In the genomic region with DNA sequence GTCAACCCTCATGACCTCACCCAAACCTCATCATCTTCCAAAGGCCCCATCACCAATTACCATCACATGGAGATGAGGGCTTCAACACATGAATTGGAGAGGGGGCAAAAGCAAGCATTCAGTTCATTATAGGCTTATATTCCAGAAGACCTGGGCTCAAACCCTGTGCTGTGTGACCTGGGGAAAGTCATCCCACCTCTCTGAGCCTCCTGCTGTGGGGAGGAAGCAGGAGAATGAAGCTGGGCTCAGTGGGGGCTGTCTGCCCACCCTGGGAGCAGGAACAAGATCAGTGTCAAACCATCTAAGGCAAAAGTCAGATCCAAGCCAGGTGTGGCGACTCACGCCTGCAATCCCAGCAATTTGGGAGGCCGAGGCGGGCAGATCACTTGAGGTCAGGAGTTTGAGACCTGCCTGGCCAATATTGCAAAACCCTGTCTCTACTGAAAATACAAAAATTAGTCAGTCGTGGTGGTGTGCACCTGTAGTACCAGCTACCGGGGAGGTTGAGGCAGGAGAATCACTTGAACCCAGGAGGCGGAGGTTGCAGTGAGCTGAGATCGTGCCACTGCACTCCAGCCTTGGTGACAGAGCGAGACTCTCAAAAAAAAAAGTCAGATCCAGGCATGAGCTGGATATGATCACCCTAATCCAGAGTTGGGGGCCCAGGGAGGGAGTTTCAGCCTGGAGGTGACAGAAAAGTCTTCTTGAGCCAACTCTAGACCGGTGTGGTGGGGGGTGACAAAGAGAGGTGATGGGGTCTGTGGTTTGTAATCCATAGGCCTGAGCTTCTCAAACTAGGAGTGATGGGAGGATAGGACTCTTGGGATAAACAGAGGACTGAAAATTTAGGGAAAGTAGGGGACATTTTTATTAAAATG, we compare ENCODE assay signal across 10 cellular contexts. TPM values are rescaled to one million over a fixed set of nuclear protein-coding genes. Genes with fewer than 3 reads are reported as not detected.
DNase-seq lines count a peak whose midpoint lies in the region; ATAC-seq, FAIRE-seq and TF ChIP-seq lines count a peak whose summit lies in the region.
"Had no signal": no experiment of that assay in that cellular context is flagged by ENCODE, and none has a peak within 500 bp of the region (broad histone marks: within the 10 kb centered on the region; RNA-seq: fewer than 3 reads in every experiment).

No MANE protein-coding gene starts in this region.

- H3K27me3 ChIP-seq in HepG2 (ENCODE audit: control insufficient read depth in 1 of 2, insufficient read depth in 2 of 2, low read length in 2 of 2) (no peaks in the 10 kb centered on the region), brain microvascular endothelial cell (replicated peaks) (no peaks in the 10 kb centered on the region)

- H3K4me3 ChIP-seq in HepG2 (replicated peaks in 1 of 3; ENCODE audit: insufficient read depth in 1 of 3, low read depth in 2 of 3, low read length in 3 of 3), result no peak overlapping the region; a peak in 1 of 6 replicates
- H3K4me3 ChIP-seq in brain microvascular endothelial cell (ENCODE audit: low read depth, low read length), result no peak overlapping the region

- peaks cover 16% of the 10 kb centered on the region for H3K36me3 Mint-ChIP-seq in activated CD4-positive, alpha-beta T cell treated with anti-CD3 and anti-CD28 coated beads for 36 hours (ENCODE audit: low read depth)
- H3K36me3 Mint-ChIP-seq in activated T-helper 2 cell treated with anti-CD3 and anti-CD28 coated beads, Interferon-gamma antibody, Interleukin-2, Interleukin-4, amounts not matched to agents 10 μg/mL and 5 μg/mL and 100 μg/mL, durations not matched to agents 14 hours and 24 hours and 36 hours (ENCODE audit: low read depth), result peaks cover 30% of the 10 kb centered on the region

- TF ChIP-seq CTCF in HepG2 (CRISPR knock-in tag; IDR thresholded peaks at IDR 0.05) (no peak), brain microvascular endothelial cell (IDR thresholded peaks at IDR 0.05; ENCODE audit: low read depth, low read length, missing control alignments) (no peak)

- POLR2A ChIA-PET in activated CD4-positive, alpha-beta T cell treated with anti-CD3 and anti-CD28 coated beads for 36 hours (lab: Charles Lee), result interaction anchor here (0.5 to 1.3 kb wide), 3 partner anchors 16 to 766 kb away, joined by 3 to 9 read pairs (median 3); a partner anchor contains a TSS
- POLR2A ChIA-PET in HepG2 (lab: Yijun Ruan, JAX), result interaction anchor here (1.3 to 5.7 kb wide), 6 partner anchors 10 to 110 kb away, joined by 4 to 66 read pairs (median 6); a partner anchor contains a TSS

- peaks cover 86% of the 10 kb centered on the region for H3K4me1 ChIP-seq in HepG2 (ENCODE audit: insufficient read depth, low read length)

- TF ChIP-seq POLR2A in HepG2 (IDR thresholded peaks at IDR 0.05; ENCODE audit: insufficient read depth in 1 of 2, low read depth in 2 of 2, low read length in 2 of 2), result no peak

- ATAC-seq in activated CD4-positive, alpha-beta T cell treated with anti-CD3 and anti-CD28 coated beads for 36 hours, result no peak
- no peak for ATAC-seq in HepG2
- ATAC-seq: PC-3 had no signal

- 76% methylated on average over 9 of the region's 10 CpGs for WGBS in HepG2 (ENCODE audit: low lambda C conversion rate)

- H3K9ac ChIP-seq in HepG2 (ENCODE audit: insufficient read depth, low read depth, low read length), result no peak overlapping the region

- peak overlapping the region; percentile 99 for H3K4me3 Mint-ChIP-seq in activated CD4-positive, alpha-beta T cell treated with anti-CD3 and anti-CD28 coated beads for 36 hours
- H3K4me3 Mint-ChIP-seq in activated T-helper 2 cell treated with anti-CD3 and anti-CD28 coated beads, Interferon-gamma antibody, Interleukin-2, Interleukin-4, amounts not matched to agents 10 μg/mL and 5 μg/mL and 100 μg/mL, durations not matched to agents 14 hours and 24 hours and 36 hours (ENCODE audit: low read depth), result peak overlapping the region; percentile 90

- TF ChIP-seq EP300 in HepG2 (IDR thresholded peaks at IDR 0.05; ENCODE audit: low read depth in 2 of 2, low read length in 2 of 2), result no peak
- no peak for TF ChIP-seq EP300 in HepG2 (CRISPR knock-in tag; IDR thresholded peaks at IDR 0.05; ENCODE audit: borderline replicate concordance)

- peak overlapping the region; percentile 91 for H3K27ac Mint-ChIP-seq in activated CD4-positive, alpha-beta T cell treated with anti-CD3 and anti-CD28 coated beads for 36 hours
- H3K27ac Mint-ChIP-seq in activated T-helper 2 cell treated with anti-CD3 and anti-CD28 coated beads, Interferon-gamma antibody, Interleukin-2, Interleukin-4, amounts not matched to agents 10 μg/mL and 5 μg/mL and 100 μg/mL, durations not matched to agents 14 hours and 24 hours and 36 hours, result peak overlapping the region; percentile 89

- intact Hi-C loops in activated CD4-positive, alpha-beta T cell treated with anti-CD3 and anti-CD28 coated beads for 36 hours (cut with DNase I, micrococcal nuclease), result loop anchor here in 1 of 2 experiments (5.0 to 10.0 kb wide), 7 partner anchors 513 to 1700 kb away; a partner anchor contains a TSS
- intact Hi-C loops in activated T-helper 2 cell treated with anti-CD3 and anti-CD28 coated beads, Interferon-gamma antibody, Interleukin-2, Interleukin-4, amounts not matched to agents 10 μg/mL and 5 μg/mL and 100 μg/mL, durations not matched to agents 14 hours and 24 hours and 36 hours (cut with micrococcal nuclease), result loop anchor here (5.0 to 10.0 kb wide), 3 partner anchors 237 to 610 kb away; a partner anchor contains a TSS
- intact Hi-C loops in HepG2 (cut with micrococcal nuclease; ENCODE audit: unreplicated experiment), result no loop called here

- no peak for TF ChIP-seq RAD21 in HepG2 (CRISPR knock-in tag; IDR thresholded peaks at IDR 0.05)

- no peaks in the 10 kb centered on the region for H3K27me3 Mint-ChIP-seq in activated CD4-positive, alpha-beta T cell treated with anti-CD3 and anti-CD28 coated beads for 36 hours
- no peaks in the 10 kb centered on the region for H3K27me3 Mint-ChIP-seq in activated T-helper 2 cell treated with anti-CD3 and anti-CD28 coated beads, Interferon-gamma antibody, Interleukin-2, Interleukin-4, amounts not matched to agents 10 μg/mL and 5 μg/mL and 100 μg/mL, durations not matched to agents 14 hours and 24 hours and 36 hours (ENCODE audit: low read depth)

- in situ Hi-C loops in HepG2 (cut with HindIII; ENCODE audit: extremely low pct_ligation_motif_present, low pct_unique_long_range_greater_than_20kb), result no loop called here
- in situ Hi-C loops in brain microvascular endothelial cell (cut with HindIII; ENCODE audit: low pct_ligation_motif_present, low sequenced_read_pairs), result no loop called here

- no TSS peak for BruUV-seq in HepG2 (replicated peaks; lab: Mats Ljungman, UMichigan)

- DNase-seq in activated CD4-positive, alpha-beta T cell treated with anti-CD3 and anti-CD28 coated beads for 36 hours, result no peak
- DNase-seq in activated CD4-positive, alpha-beta T cell treated with anti-CD3 and anti-CD28 coated beads, Interleukin-2, amount 50 U/mL, for 4 hours, result no peak
- no peak for DNase-seq in activated T-helper 2 cell treated with anti-CD3 and anti-CD28 coated beads, Interferon-gamma antibody, Interleukin-2, Interleukin-4, amounts not matched to agents 10 μg/mL and 5 μg/mL and 100 μg/mL, durations not matched to agents 14 hours and 24 hours and 36 hours (ENCODE audit: low spot score)
- no peak for DNase-seq in HepG2 (ENCODE audit: low spot score)
- no peak for DNase-seq in stimulated activated CD4-positive, alpha-beta T cell treated with anti-CD3 and anti-CD28 coated beads, Interleukin-2, amount 100 ng/mL, for 24 hours
- no peak for DNase-seq in hypothalamus (lab: John Stamatoyannopoulos, UW)
- DNase-seq in brain microvascular endothelial cell, result no peak
- DNase-seq: activated gamma-delta T cell treated with Interleukin-2 at 50 U/mL for 16 hours, PC-3 had no signal

- H4K20me1 ChIP-seq in HepG2 (ENCODE audit: insufficient read depth, low read length), result peaks cover 9% of the 10 kb centered on the region; the same call in 1 of the 2 replicates

- no peak for FAIRE-seq in HepG2 (lab: Jason Lieb, UNC)

- no peak overlapping the region for H2AFZ ChIP-seq in HepG2 (ENCODE audit: low read length)

- H3K4me2 ChIP-seq in HepG2 (ENCODE audit: low read depth, low read length), result no peak overlapping the region; the same call in 1 of the 2 replicates

- H3K9me3 ChIP-seq in HepG2 (ENCODE audit: low read length), result no peaks in the 10 kb centered on the region

- H3K36me3 ChIP-seq in HepG2 (replicated peaks in 1 of 2; ENCODE audit: control insufficient read depth in 1 of 2, insufficient read depth in 2 of 2, low read length in 2 of 2), result no peaks in the 10 kb centered on the region
- peaks cover 22% of the 10 kb centered on the region for H3K36me3 ChIP-seq in brain microvascular endothelial cell (replicated peaks)

- peaks cover 28% of the 10 kb centered on the region for H3K79me2 ChIP-seq in HepG2 (ENCODE audit: insufficient read depth, low read length)

- CTCF ChIA-PET in activated CD4-positive, alpha-beta T cell treated with anti-CD3 and anti-CD28 coated beads for 36 hours (lab: Charles Lee), result interaction anchor here (0.6 to 2.7 kb wide), 8 partner anchors 11 to 114 kb away, joined by 3 to 18 read pairs (median 6); a partner anchor contains a TSS
- CTCF ChIA-PET in HepG2 (lab: Yijun Ruan, JAX; ENCODE audit: low intra/inter-chr PET ratio, low total read pairs), result no interaction called here

- peaks cover 52% of the 10 kb centered on the region for H3K4me1 Mint-ChIP-seq in activated CD4-positive, alpha-beta T cell treated with anti-CD3 and anti-CD28 coated beads for 36 hours
- H3K4me1 Mint-ChIP-seq in activated T-helper 2 cell treated with anti-CD3 and anti-CD28 coated beads, Interferon-gamma antibody, Interleukin-2, Interleukin-4, amounts not matched to agents 10 μg/mL and 5 μg/mL and 100 μg/mL, durations not matched to agents 14 hours and 24 hours and 36 hours (ENCODE audit: low read depth), result peaks cover 39% of the 10 kb centered on the region

- no peaks in the 10 kb centered on the region for H3K9me3 Mint-ChIP-seq in activated CD4-positive, alpha-beta T cell treated with anti-CD3 and anti-CD28 coated beads for 36 hours (ENCODE audit: low read depth)
- H3K9me3 Mint-ChIP-seq in activated T-helper 2 cell treated with anti-CD3 and anti-CD28 coated beads, Interferon-gamma antibody, Interleukin-2, Interleukin-4, amounts not matched to agents 10 μg/mL and 5 μg/mL and 100 μg/mL, durations not matched to agents 14 hours and 24 hours and 36 hours, result no peaks in the 10 kb centered on the region

- H3K27ac ChIP-seq in HepG2 (ENCODE audit: extremely low read length, insufficient read depth, low read length) (no peak overlapping the region), temporal lobe (ENCODE audit: low read depth, low read length) (peak overlapping the region; percentile 30), brain microvascular endothelial cell (no peak overlapping the region)

RNA-seq across cellular contexts. Expression of a gene that starts 1.6 kb away (rescaled TPM):
- total RNA-seq in activated CD4-positive, alpha-beta T cell treated with anti-CD3 and anti-CD28 coated beads for 36 hours, result 100 to 1,000 TPM; 362 to 416 TPM
- total RNA-seq in activated T-helper 2 cell treated with anti-CD3 and anti-CD28 coated beads, Interferon-gamma antibody, Interleukin-2, Interleukin-4, amounts not matched to agents 10 μg/mL and 5 μg/mL and 100 μg/mL, durations not matched to agents 14 hours and 24 hours and 36 hours, result 507 and 520 TPM in 2 replicates
- 180 and 226 TPM in 2 replicates for total RNA-seq in HepG2 (2016; rRNA removed; fragmentation: Illumina TruSeq; extraction: Trizol)
- 81.5 and 84.8 TPM in 2 replicates for total RNA-seq in HepG2 (2016; cell fraction: cytosol; rRNA removed; fragmentation: Illumina TruSeq; extraction: Trizol; ENCODE audit: low read depth)
- total RNA-seq in HepG2 (2016; cell fraction: insoluble cytoplasmic fraction; rRNA removed; fragmentation: Illumina TruSeq; extraction: Trizol), result 186 and 214 TPM in 2 replicates
- 194 and 200 TPM in 2 replicates for total RNA-seq in HepG2 (2016; cell fraction: membrane; rRNA removed; fragmentation: Illumina TruSeq; extraction: Trizol)
- total RNA-seq in HepG2 (2016; cell fraction: nucleus; rRNA removed; fragmentation: Illumina TruSeq; extraction: Trizol), result 74.9 and 75.0 TPM in 2 replicates
- polyA plus RNA-seq in HepG2 (2011; rRNA removed), result 142 and 188 TPM in 2 replicates
- 121 and 146 TPM in 2 replicates for polyA plus RNA-seq in HepG2 (2011; cell fraction: cytosol; rRNA removed)
- polyA plus RNA-seq in HepG2 (2011; cell fraction: nucleus; rRNA removed), result 57.4 and 58.9 TPM in 2 replicates
- polyA plus RNA-seq in HepG2 (2012), result 139 and 145 TPM in 2 replicates
- polyA plus RNA-seq in HepG2 (2016; cell fraction: cytosol; fragmentation: Illumina TruSeq; extraction: Trizol; ENCODE audit: low read depth), result 109 and 119 TPM in 2 replicates
- polyA plus RNA-seq in HepG2 (2016; cell fraction: insoluble cytoplasmic fraction; fragmentation: Illumina TruSeq; extraction: Trizol; ENCODE audit: low read depth), result 311 and 323 TPM in 2 replicates
- 206 and 209 TPM in 2 replicates for polyA plus RNA-seq in HepG2 (2016; cell fraction: membrane; fragmentation: Illumina TruSeq; extraction: Trizol; ENCODE audit: low read depth)
- polyA plus RNA-seq in HepG2 (2016; cell fraction: nucleus; fragmentation: Illumina TruSeq; extraction: Trizol; ENCODE audit: insufficient read depth, low read depth), result 143 and 149 TPM in 2 replicates
- 72.8 and 124 TPM in 2 replicates for polyA minus RNA-seq in HepG2 (2011; rRNA and poly(A)+ RNA removed; ENCODE audit: low replicate concordance)
- 91.4 and 93.5 TPM in 2 replicates for polyA minus RNA-seq in HepG2 (2011; cell fraction: cytosol; rRNA and poly(A)+ RNA removed)
- 76.0 and 77.5 TPM in 2 replicates for polyA minus RNA-seq in HepG2 (2011; cell fraction: nucleus; rRNA and poly(A)+ RNA removed)
- total RNA-seq in temporal lobe, result 95.1 TPM

RNA-seq across cellular contexts. Expression of a gene that starts 37.0 kb away (rescaled TPM):
- 100 to 1,000 TPM; 165 to 218 TPM for total RNA-seq in activated CD4-positive, alpha-beta T cell treated with anti-CD3 and anti-CD28 coated beads for 36 hours
- total RNA-seq in activated T-helper 2 cell treated with anti-CD3 and anti-CD28 coated beads, Interferon-gamma antibody, Interleukin-2, Interleukin-4, amounts not matched to agents 10 μg/mL and 5 μg/mL and 100 μg/mL, durations not matched to agents 14 hours and 24 hours and 36 hours, result 256 and 261 TPM in 2 replicates
- 44.8 and 45.0 TPM in 2 replicates for total RNA-seq in HepG2 (2016; rRNA removed; fragmentation: Illumina TruSeq; extraction: Trizol)
- total RNA-seq in HepG2 (2016; cell fraction: cytosol; rRNA removed; fragmentation: Illumina TruSeq; extraction: Trizol; ENCODE audit: low read depth), result 12.2 and 13.0 TPM in 2 replicates
- total RNA-seq in HepG2 (2016; cell fraction: insoluble cytoplasmic fraction; rRNA removed; fragmentation: Illumina TruSeq; extraction: Trizol), result 42.2 and 46.8 TPM in 2 replicates
- total RNA-seq in HepG2 (2016; cell fraction: membrane; rRNA removed; fragmentation: Illumina TruSeq; extraction: Trizol), result 26.3 and 29.3 TPM in 2 replicates
- total RNA-seq in HepG2 (2016; cell fraction: nucleus; rRNA removed; fragmentation: Illumina TruSeq; extraction: Trizol), result 27.3 and 27.8 TPM in 2 replicates
- 36.7 and 37.0 TPM in 2 replicates for polyA plus RNA-seq in HepG2 (2011; rRNA removed)
- polyA plus RNA-seq in HepG2 (2011; cell fraction: cytosol; rRNA removed), result 37.0 and 45.8 TPM in 2 replicates
- polyA plus RNA-seq in HepG2 (2011; cell fraction: nucleus; rRNA removed), result 18.8 and 19.5 TPM in 2 replicates
- 25.7 and 50.6 TPM in 2 replicates for polyA plus RNA-seq in HepG2 (2012)
- 9.1 and 10.9 TPM in 2 replicates for polyA plus RNA-seq in HepG2 (2016; cell fraction: cytosol; fragmentation: Illumina TruSeq; extraction: Trizol; ENCODE audit: low read depth)
- polyA plus RNA-seq in HepG2 (2016; cell fraction: insoluble cytoplasmic fraction; fragmentation: Illumina TruSeq; extraction: Trizol; ENCODE audit: low read depth), result 58.6 and 65.5 TPM in 2 replicates
- polyA plus RNA-seq in HepG2 (2016; cell fraction: membrane; fragmentation: Illumina TruSeq; extraction: Trizol; ENCODE audit: low read depth), result 18.8 and 20.6 TPM in 2 replicates
- polyA plus RNA-seq in HepG2 (2016; cell fraction: nucleus; fragmentation: Illumina TruSeq; extraction: Trizol; ENCODE audit: insufficient read depth, low read depth), result 51.5 and 63.5 TPM in 2 replicates
- 59.4 and 156 TPM in 2 replicates for polyA minus RNA-seq in HepG2 (2011; rRNA and poly(A)+ RNA removed; ENCODE audit: low replicate concordance)
- polyA minus RNA-seq in HepG2 (2011; cell fraction: cytosol; rRNA and poly(A)+ RNA removed), result 50.6 TPM in 2 replicates
- 60.1 and 69.0 TPM in 2 replicates for polyA minus RNA-seq in HepG2 (2011; cell fraction: nucleus; rRNA and poly(A)+ RNA removed)
- 26.1 TPM for total RNA-seq in temporal lobe
